ENCODE assay signal across 1 cellular context in the genomic region with DNA sequence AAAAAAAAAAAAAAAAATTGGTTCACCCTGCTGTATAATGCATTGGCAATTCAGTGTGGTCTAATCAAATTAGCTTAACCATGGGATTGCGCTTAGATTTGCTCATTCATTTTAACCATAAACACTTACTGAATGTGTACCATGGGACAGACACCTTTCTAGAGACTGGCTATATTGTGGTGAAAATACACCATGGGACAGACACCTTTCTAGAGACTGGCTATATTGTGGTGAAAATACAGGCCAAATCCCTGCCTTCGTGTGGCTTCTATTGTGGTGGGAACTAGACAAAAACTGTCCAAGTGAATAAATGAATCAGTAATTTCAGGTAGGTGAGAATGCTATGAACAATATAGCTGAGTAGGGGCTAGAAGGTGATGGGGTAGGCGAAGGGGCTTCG.
A peak's percentile ranks its signal among the peaks of the same experiment; 100 is the strongest.
TF ChIP-seq lines count a peak whose summit lies in the region.

No MANE protein-coding gene starts in this region.

TF ChIP-seq in K562, 482 proteins besides CTCF, POLR2A, EP300 and RAD21:
- TF ChIP-seq PHB (CRISPR knock-in tag; IDR thresholded peaks at IDR 0.05) = no peak
- no peak for TF ChIP-seq PHF8 (IDR thresholded peaks at IDR 0.05; ENCODE audit: borderline replicate concordance, low read length)
- TF ChIP-seq ZNF431 (CRISPR knock-in tag; IDR thresholded peaks at IDR 0.05) = peak; percentile 25; the same call in 1 of the 2 replicates
- 0 out of 2 replicates have a peak, but pooled peaks have one; percentile 35 for TF ChIP-seq ZKSCAN8 (CRISPR knock-in tag; IDR thresholded peaks at IDR 0.05)
- 0 out of 2 replicates have a peak, but pooled peaks have one; percentile 11 for TF ChIP-seq ZNF384 (IDR thresholded peaks at IDR 0.05; ENCODE audit: low read depth, low read length)
- TF ChIP-seq ZNF274 (IDR thresholded peaks at IDR 0.05; ENCODE audit: borderline replicate concordance, low read depth, low read length) = no peak
- TF ChIP-seq ZFX (CRISPR knock-in tag; IDR thresholded peaks at IDR 0.05) = 0 out of 2 replicates have a peak, but pooled peaks have one; percentile 23
TF ChIP-seq in K562: peak in this region for 4.
